In genomic region chr16:81004646-81005353, GRCh38 we compare ENCODE assay signal across 8 cellular contexts. TPM values are rescaled to one million over a fixed set of nuclear protein-coding genes. Genes with fewer than 3 reads are reported as not detected.
DNase-seq lines count a peak whose midpoint lies in the region; ATAC-seq, FAIRE-seq and TF ChIP-seq lines count a peak whose summit lies in the region.

No MANE protein-coding gene starts in this region.

- no peaks in the 10 kb centered on the region for H3K9me3 Mint-ChIP-seq in CD14-positive monocyte
- no peaks in the 10 kb centered on the region for H3K9me3 Mint-ChIP-seq in stimulated activated memory B cell treated with anti-CD40 and anti-IgM and Interleukin-4, amounts not matched to agents 10 μg/mL and 1 μg/mL and 100 μg/mL, for 72 hours

- intact Hi-C loops in CD14-positive monocyte (cut with micrococcal nuclease), result loop anchor here (5.0 to 10.0 kb wide), 5 partner anchors 33 to 740 kb away; partner anchors contain the start of genes ATMIN (in 1 of the 2), DYNLRB2 (in 1 of the 2), GAN (in 1 of the 2) and GCSH (in 1 of the 2)

- no peaks in the 10 kb centered on the region for H3K36me3 Mint-ChIP-seq in CD14-positive monocyte
- peaks cover under 1% of the 10 kb centered on the region for H3K36me3 Mint-ChIP-seq in stimulated activated memory B cell treated with anti-CD40 and anti-IgM and Interleukin-4, amounts not matched to agents 10 μg/mL and 1 μg/mL and 100 μg/mL, for 72 hours

- peak overlapping the region in 6 of 7 donors; percentile 76 to 95 (median 86) for H3K27ac Mint-ChIP-seq in CD14-positive monocyte
- H3K27ac Mint-ChIP-seq in stimulated activated memory B cell treated with anti-CD40 and anti-IgM and Interleukin-4, amounts not matched to agents 10 μg/mL and 1 μg/mL and 100 μg/mL, for 72 hours, result peak overlapping the region; percentile 99

- DNase-seq in CD14-positive monocyte (ENCODE audit: low spot score) (no peak), GM13977 (ENCODE audit: low spot score) (peak; percentile 27), NCI-H748 treated with DMSO at 0.1 percent for 48 hours (lab: John Stamatoyannopoulos, UW) (peak; percentile 28), amniotic epithelial cell (ENCODE audit: low read depth) (peak; percentile 82), epidermal melanocyte (ENCODE audit: insufficient read length, low spot score) (no peak)

- peak overlapping the region; percentile 76 to 87 for H3K4me3 Mint-ChIP-seq in CD14-positive monocyte
- H3K4me3 Mint-ChIP-seq in stimulated activated memory B cell treated with anti-CD40 and anti-IgM and Interleukin-4, amounts not matched to agents 10 μg/mL and 1 μg/mL and 100 μg/mL, for 72 hours, result peak overlapping the region; percentile 99

- TF ChIP-seq CTCF in CD14-positive monocyte (IDR thresholded peaks at IDR 0.05), result peak; percentile 86
- peak; percentile 53 for TF ChIP-seq CTCF in GM13977 (IDR thresholded peaks at IDR 0.05; ENCODE audit: extremely low read depth, insufficient read depth, missing control alignments)

- peak; percentile 43 for FAIRE-seq in islet of Langerhans (lab: Jason Lieb, UNC)

- peaks cover 40% of the 10 kb centered on the region for H3K4me1 Mint-ChIP-seq in CD14-positive monocyte
- peaks cover 61% of the 10 kb centered on the region for H3K4me1 Mint-ChIP-seq in stimulated activated memory B cell treated with anti-CD40 and anti-IgM and Interleukin-4, amounts not matched to agents 10 μg/mL and 1 μg/mL and 100 μg/mL, for 72 hours

- ATAC-seq in stimulated activated memory B cell treated with anti-CD40 and anti-IgM and Interleukin-4, amounts not matched to agents 10 μg/mL and 1 μg/mL and 100 μg/mL, for 72 hours, result no peak
- no peak for ATAC-seq in HG02938 (IDR thresholded peaks at IDR 0.05; ENCODE audit: unreplicated experiment)

- H3K27me3 Mint-ChIP-seq in CD14-positive monocyte (ENCODE audit: low read depth in 3 of 3), result peaks cover 0 to 2% (median 0%) of the 10 kb centered on the region in 3 donors
- no peaks in the 10 kb centered on the region for H3K27me3 Mint-ChIP-seq in stimulated activated memory B cell treated with anti-CD40 and anti-IgM and Interleukin-4, amounts not matched to agents 10 μg/mL and 1 μg/mL and 100 μg/mL, for 72 hours

- in situ Hi-C loops in GM13977 (cut with MboI; ENCODE audit: low pct_unique_long_range_greater_than_20kb, low sequenced_read_pairs, unreplicated experiment), result no loop called here

RNA-seq across cellular contexts. Expression of gene CMC2, which starts 1.9 kb away (rescaled TPM):
- 10 to 100 TPM; 70.7 to 79.5 TPM for polyA plus RNA-seq in CD14-positive monocyte

RNA-seq across cellular contexts. Expression of gene CENPN, which starts 2.2 kb away (rescaled TPM):
- 1 to 10 TPM; 2.5 to 4.4 TPM for polyA plus RNA-seq in CD14-positive monocyte

RNA-seq across cellular contexts. Expression of gene ATMIN, which starts 30.8 kb away (rescaled TPM):
- 10 to 100 TPM; 10.9 to 17.6 TPM for polyA plus RNA-seq in CD14-positive monocyte

Comparison
In these comparisons a context has a peak if more than half of its experiments do, and no peak if none do; other contexts are left out.
1. DNase-seq: peak in GM13977 (single experiment), NCI-H748 treated with DMSO at 0.1 percent for 48 hours (single experiment) and amniotic epithelial cell (single experiment); none in CD14-positive monocyte (single experiment) and epidermal melanocyte (single experiment).